20 cellular contexts compared by ENCODE assay signal in the genomic region with DNA sequence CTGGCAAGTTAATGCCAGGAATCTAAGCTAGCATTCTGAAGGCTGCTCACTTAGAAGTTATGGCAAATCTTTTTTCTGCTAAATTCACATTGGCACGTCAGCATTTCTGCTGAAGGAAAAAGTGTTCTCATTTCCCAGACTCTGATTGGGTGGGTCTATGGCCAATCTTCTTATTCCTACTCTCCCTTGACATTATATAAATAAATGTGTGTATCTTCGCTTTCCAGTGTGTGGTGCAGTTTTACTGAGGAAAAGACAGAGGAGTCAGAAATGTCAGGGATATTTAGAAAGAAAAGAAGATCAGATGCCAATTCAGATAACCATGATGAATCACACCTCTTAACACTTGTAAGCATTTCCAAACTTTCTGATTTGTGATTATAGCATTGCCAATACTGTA. TPM values are rescaled to one million over a fixed set of nuclear protein-coding genes. Genes with fewer than 3 reads are reported as not detected.
DNase-seq lines count a peak whose midpoint lies in the region; ATAC-seq and TF ChIP-seq lines count a peak whose summit lies in the region.
"Had no signal": no experiment of that assay in that cellular context is flagged by ENCODE, and none has a peak within 500 bp of the region (broad histone marks: within the 10 kb centered on the region; RNA-seq: fewer than 3 reads in every experiment).

No MANE protein-coding gene starts in this region.

- TF ChIP-seq RAD21 in neural cell (conservative IDR thresholded peaks at IDR 0.05) = peak; percentile 55

- no peak overlapping the region for H3K9ac ChIP-seq in neural cell (ENCODE audit: low read length)

- DNase-seq in EH (ENCODE audit: low read depth) = peak; percentile 63
- peak; percentile 35 for DNase-seq in cerebellar cortex (ENCODE audit: low spot score)
- DNase-seq in MV-4-11 (lab: John Stamatoyannopoulos, UW) = no peak
- DNase-seq in retina = no peak
- no peak for DNase-seq in SW480 (ENCODE audit: low spot score)
- DNase-seq: adrenal gland; CD4-positive, alpha-beta memory T cell; NCI-H510A treated with DMSO at 0.1 percent for 48 hours; pancreas; PC-9; small intestine; tibial artery had no signal

- no peak overlapping the region for H3K27ac ChIP-seq in neural cell (ENCODE audit: low read length)
- H3K27ac ChIP-seq: adrenal gland, coronary artery, esophagus muscularis mucosa, pancreas, PC-9, tibial artery had no signal

- H3K4me3 ChIP-seq in neural cell (ENCODE audit: low read length) = no peak overlapping the region
- H3K4me3 ChIP-seq: adrenal gland, coronary artery, esophagus muscularis mucosa, GM12878, pancreas, PC-9, tibial artery had no signal

- no peaks in the 10 kb centered on the region for H4K20me1 ChIP-seq in neural cell (ENCODE audit: insufficient read depth)

- TF ChIP-seq CTCF in LNCAP (IDR thresholded peaks at IDR 0.05) = peak; percentile 37; the same call in 1 of the 2 replicates
- TF ChIP-seq CTCF in neural cell (IDR thresholded peaks at IDR 0.05; ENCODE audit: poor library complexity, severe bottlenecking) = peak; percentile 42

- H3K9me2 ChIP-seq in neural cell (ENCODE audit: insufficient read depth, low read length) = no peaks in the 10 kb centered on the region

- H3K9me3 ChIP-seq in neural cell (ENCODE audit: low read length) = no peaks in the 10 kb centered on the region
- H3K9me3 ChIP-seq: adrenal gland, esophagus muscularis mucosa, pancreas, tibial artery had no signal

- no peaks in the 10 kb centered on the region for H3K36me3 ChIP-seq in neural cell (ENCODE audit: insufficient read depth, low read length)
- H3K36me3 ChIP-seq: adrenal gland, esophagus muscularis mucosa, pancreas, tibial artery had no signal

- H3F3A ChIP-seq in neural cell (ENCODE audit: insufficient read depth, low read length, poor library complexity, severe bottlenecking) = no peaks in the 10 kb centered on the region

- no peak for ATAC-seq in GM21423 (IDR thresholded peaks at IDR 0.05; ENCODE audit: unreplicated experiment)
- ATAC-seq: activated T-helper 17 cell treated with anti-CD3 and anti-CD28 coated beads, Interleukin-2, amount 50 U/mL, for 72 hours; GM12878; left lobe of liver; pancreas had no signal

- no peak overlapping the region for H2AFZ ChIP-seq in neural cell (ENCODE audit: low read depth, low read length)
- H2AFZ ChIP-seq: PC-9 had no signal

- H3K79me2 ChIP-seq in neural cell (replicated peaks; ENCODE audit: insufficient read depth, low read length) = no peaks in the 10 kb centered on the region

- TF ChIP-seq EP300 in neural cell (conservative IDR thresholded peaks at IDR 0.05; ENCODE audit: poor library complexity, severe bottlenecking) = no peak

- H3K4me2 ChIP-seq in neural cell (ENCODE audit: low read length) = no peak overlapping the region
- H3K4me2 ChIP-seq: PC-9 had no signal

- peaks cover 61% of the 10 kb centered on the region for H3K27me3 ChIP-seq in neural cell (ENCODE audit: insufficient read depth, low read depth, low read length)

TF ChIP-seq in neural cell, 6 proteins besides CTCF, POLR2A, EP300 and RAD21:
- TF ChIP-seq TAF1 (IDR thresholded peaks at IDR 0.05; ENCODE audit: low read depth) (no peak), POLR2AphosphoS5 (IDR thresholded peaks at IDR 0.05) (no peak)

RNA-seq across cellular contexts. Expression of a gene that starts 3.2 kb away (rescaled TPM):
- polyA plus RNA-seq in neural cell = not detected in 2 replicates
- polyA minus RNA-seq in neural cell = not detected in 2 replicates
- polyA plus RNA-seq: CD4-positive, alpha-beta memory T cell had no signal

Comparison
In these comparisons a context has a peak if more than half of its experiments do, and no peak if none do; other contexts are left out.
1. DNase-seq: peak in EH (single experiment) and cerebellar cortex (single experiment); none in MV-4-11 (single experiment), retina (single experiment) and SW480 (single experiment).